ENCODE assay signal across 3 cellular contexts in the genomic region with DNA sequence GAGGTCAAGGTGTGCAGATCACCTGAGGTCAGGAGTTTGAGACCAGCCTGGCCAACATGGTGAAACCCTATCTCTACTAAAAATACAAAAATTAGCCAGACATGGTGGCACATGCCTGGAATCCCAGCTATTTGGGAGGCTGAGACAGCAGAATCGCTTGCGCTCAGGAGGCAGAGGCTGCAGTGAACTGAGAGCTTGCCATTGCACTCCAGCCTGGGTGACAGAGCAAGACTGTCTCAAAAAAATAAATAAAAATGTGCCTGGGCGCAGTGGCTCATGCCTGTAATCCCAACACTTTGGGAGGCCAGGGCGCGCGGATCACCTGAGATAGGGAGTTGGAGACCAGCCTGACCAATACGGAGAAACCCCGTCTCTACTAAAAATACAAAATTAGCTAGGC. TPM values are rescaled to one million over a fixed set of nuclear protein-coding genes. Genes with fewer than 3 reads are reported as not detected.
"Had no signal": no experiment of that assay in that cellular context is flagged by ENCODE, and none has a peak within 500 bp of the region (broad histone marks: within the 10 kb centered on the region; RNA-seq: fewer than 3 reads in every experiment).

No MANE protein-coding gene starts in this region.

RNA-seq across cellular contexts. Expression of gene ZNF575, which starts 9.3 kb away (rescaled TPM):
- total RNA-seq: M059J, SJCRH30 had no signal

RNA-seq across cellular contexts. Expression of gene PINLYP, which starts 51.9 kb away (rescaled TPM):
- polyA plus RNA-seq: IgD-negative memory B cell had no signal
